In the genomic region with DNA sequence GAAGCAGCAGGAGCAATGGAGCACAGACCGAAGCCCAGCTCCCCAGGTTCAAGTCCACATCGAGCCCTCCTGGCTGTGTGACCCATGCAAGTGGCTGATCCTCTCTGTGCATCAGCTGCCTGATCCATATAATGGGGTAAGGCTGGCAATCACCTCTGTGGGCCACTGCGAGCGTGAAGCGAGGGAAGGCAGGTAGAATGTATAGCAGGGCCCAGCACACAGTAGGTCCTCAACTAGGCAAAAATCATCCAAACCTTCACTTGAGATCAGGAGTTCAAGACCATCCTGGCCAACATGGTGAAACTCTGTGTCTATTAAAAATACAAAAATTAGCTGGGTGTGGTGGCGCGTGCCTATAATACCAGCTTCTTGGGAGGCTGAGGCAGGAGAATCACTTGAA, we compare ENCODE assay signal across 18 cellular contexts.
"Had no signal": no experiment of that assay in that cellular context is flagged by ENCODE, and none has a peak within 500 bp of the region (broad histone marks: within the 10 kb centered on the region; RNA-seq: fewer than 3 reads in every experiment).

No MANE protein-coding gene starts in this region.

- H3K36me3 Mint-ChIP-seq: T-cell had no signal

- ATAC-seq: activated CD8-positive, alpha-beta memory T cell treated with anti-CD3 and anti-CD28 coated beads, Interleukin-2, amount 10 ng/mL, durations not matched to agents 7 days and 5 days; T-cell had no signal

- H3K27ac Mint-ChIP-seq: activated CD4-positive, alpha-beta T cell treated with anti-CD3 and anti-CD28 coated beads, Interleukin-2, amount 10 ng/mL, durations not matched to agents 24 days and 14 days; activated CD8-positive, alpha-beta memory T cell treated with anti-CD3 and anti-CD28 coated beads, Interleukin-2, amount 10 ng/mL, durations not matched to agents 7 days and 5 days; activated T-helper 17 cell treated with anti-CD3 and anti-CD28 coated beads, Interleukin-2, amount 50 U/mL, for 72 hours; memory B cell; progenitor cell of endocrine pancreas; stimulated activated naive CD8-positive, alpha-beta T cell treated with anti-CD3 and anti-CD28 coated beads, Interleukin-15, amount 100 ng/mL, for 72 hours; T-helper 2 cell treated with Interferon-gamma antibody and Interleukin-4, amounts not matched to agents 5 μg/mL and 100 μg/mL, for 36 hours had no signal

- H3K4me1 Mint-ChIP-seq: activated CD8-positive, alpha-beta memory T cell treated with anti-CD3 and anti-CD28 coated beads, Interleukin-2, amount 10 ng/mL, durations not matched to agents 7 days and 5 days; memory B cell had no signal

- H3K4me3 Mint-ChIP-seq: activated CD8-positive, alpha-beta memory T cell treated with anti-CD3 and anti-CD28 coated beads, Interleukin-2, amount 10 ng/mL, durations not matched to agents 7 days and 5 days; activated CD8-positive, alpha-beta T cell treated with anti-CD3 and anti-CD28 coated beads for 36 hours; activated T-helper 17 cell treated with anti-CD3 and anti-CD28 coated beads, Interleukin-2, amount 50 U/mL, for 72 hours; memory B cell; T-cell; T-helper 2 cell treated with Interferon-gamma antibody and Interleukin-4, amounts not matched to agents 5 μg/mL and 100 μg/mL, for 36 hours had no signal

- DNase-seq: activated CD4-positive, alpha-beta T cell treated with anti-CD3 and anti-CD28 coated beads, Interleukin-2, amount 10 ng/mL, durations not matched to agents 24 days and 14 days; activated CD8-positive, alpha-beta memory T cell treated with anti-CD3 and anti-CD28 coated beads, Interleukin-2, amount 10 ng/mL, durations not matched to agents 7 days and 5 days; activated T-cell treated with anti-CD3 and anti-CD28 coated beads for 4 hours; cerebellar nuclear complex; cortex of kidney; foreskin fibroblast; heart right ventricle; islet precursor cell; left cardiac atrium; retina; stimulated activated naive CD8-positive, alpha-beta T cell treated with anti-CD3 and anti-CD28 coated beads, Interleukin-15, amount 100 ng/mL, for 72 hours; T-cell; transverse colon had no signal
